8 cellular contexts compared by ENCODE assay signal in genomic region chr5:442335-443238, GRCh38. TPM values are rescaled to one million over a fixed set of nuclear protein-coding genes. Genes with fewer than 3 reads are reported as not detected.
A peak's percentile ranks its signal among the peaks of the same experiment; 100 is the strongest.
DNase-seq lines count a peak whose midpoint lies in the region; TF ChIP-seq lines count a peak whose summit lies in the region.

Gene EXOC3 (plus strand): TSS chr5:443176. CDS start chr5:446206, 3,030 bp downstream.

- H3K4me1 Mint-ChIP-seq in activated naive CD4-positive, alpha-beta T cell treated with anti-CD3 and anti-CD28 coated beads, Interleukin-2, amount 10 ng/mL, durations not matched to agents 7 days and 5 days: peaks cover 44% of the 10 kb centered on the region

- no peaks in the 10 kb centered on the region for H3K27me3 Mint-ChIP-seq in activated naive CD4-positive, alpha-beta T cell treated with anti-CD3 and anti-CD28 coated beads, Interleukin-2, amount 10 ng/mL, durations not matched to agents 7 days and 5 days

- H3K4me1 ChIP-seq in GM23248 (ENCODE audit: insufficient read depth) (peaks cover 9% of the 10 kb centered on the region), osteoblast (ENCODE audit: insufficient read depth, low read length) (peaks cover 17% of the 10 kb centered on the region)

- H3K27me3 ChIP-seq in GM23248 (replicated peaks; ENCODE audit: insufficient read depth) (no peaks in the 10 kb centered on the region), osteoblast (ENCODE audit: insufficient read depth, low read length) (no peaks in the 10 kb centered on the region)

- H2AFZ ChIP-seq in GM23248 (peak within 1 kb of the TSS; percentile 67), osteoblast (ENCODE audit: low read length) (peak within 1 kb of the TSS; percentile 85)

- H3K36me3 ChIP-seq in GM23248 (ENCODE audit: low read depth) (peaks cover 1% of the 10 kb centered on the region; the same call in 1 of the 2 replicates), SK-N-MC (ENCODE audit: insufficient read depth, low read length) (peaks cover 15% of the 10 kb centered on the region), osteoblast (ENCODE audit: insufficient read depth, low read length) (peaks cover 13% of the 10 kb centered on the region)

- H3K9me3 ChIP-seq in GM23248 (ENCODE audit: low read depth): no peaks in the 10 kb centered on the region
- no peaks in the 10 kb centered on the region for H3K9me3 ChIP-seq in SK-N-MC (ENCODE audit: low read depth, low read length)
- H3K9me3 ChIP-seq in osteoblast (ENCODE audit: low read depth, low read length): no peaks in the 10 kb centered on the region

- H3K4me3 Mint-ChIP-seq in activated naive CD4-positive, alpha-beta T cell treated with anti-CD3 and anti-CD28 coated beads, Interleukin-2, amount 10 ng/mL, durations not matched to agents 7 days and 5 days: peak within 1 kb of the TSS; percentile 98

- peaks cover 27% of the 10 kb centered on the region for H3K36me3 Mint-ChIP-seq in activated naive CD4-positive, alpha-beta T cell treated with anti-CD3 and anti-CD28 coated beads, Interleukin-2, amount 10 ng/mL, durations not matched to agents 7 days and 5 days

- H3K4me3 ChIP-seq in GM23248 (peak within 1 kb of the TSS; percentile 82), SK-N-MC (peak within 1 kb of the TSS; percentile 99), osteoblast (ENCODE audit: insufficient read depth, low read length) (peak within 1 kb of the TSS; percentile 96)

- H3K9ac ChIP-seq in GM23248 (peak within 1 kb of the TSS; percentile 84), SK-N-MC (ENCODE audit: insufficient read length) (peak within 1 kb of the TSS; percentile 93)

- H4K20me1 ChIP-seq in GM23248 (ENCODE audit: insufficient read depth) (no peaks in the 10 kb centered on the region), osteoblast (ENCODE audit: insufficient read depth, low read length) (peaks cover 24% of the 10 kb centered on the region)

- H3K27ac Mint-ChIP-seq in activated naive CD4-positive, alpha-beta T cell treated with anti-CD3 and anti-CD28 coated beads, Interleukin-2, amount 10 ng/mL, durations not matched to agents 7 days and 5 days: peak within 1 kb of the TSS; percentile 93

- in situ Hi-C loops in GM23248 (cut with MboI): no loop called here

- peaks cover 10% of the 10 kb centered on the region; the same call in 1 of the 2 replicates for H3F3A ChIP-seq in GM23248 (ENCODE audit: insufficient read depth)

- peak; percentile 83 for DNase-seq in ELR (ENCODE audit: low read depth)
- peak; percentile 89 for DNase-seq in GM23248
- DNase-seq in Kasumi-1 (lab: John Stamatoyannopoulos, UW): peak; percentile 47 to 48
- no peak for DNase-seq in SK-N-MC (ENCODE audit: low read depth, low spot score)
- peak; percentile 81 for DNase-seq in activated naive CD4-positive, alpha-beta T cell treated with anti-CD3 and anti-CD28 coated beads, Interleukin-2, amount 10 ng/mL, durations not matched to agents 7 days and 5 days
- DNase-seq in globus pallidus (ENCODE audit: low spot score): peak; percentile 56
- DNase-seq in osteoblast (ENCODE audit: insufficient read length, low spot score, missing footprints): peak; percentile 99

- CTCF ChIA-PET in activated naive CD4-positive, alpha-beta T cell treated with anti-CD3 and anti-CD28 coated beads, Interleukin-2, amount 10 ng/mL, durations not matched to agents 7 days and 5 days (lab: Charles Lee): no interaction called here

- H3K4me2 ChIP-seq in GM23248 (ENCODE audit: unreplicated experiment): peak within 1 kb of the TSS; percentile 96
- peak within 1 kb of the TSS; percentile 100 for H3K4me2 ChIP-seq in osteoblast (ENCODE audit: insufficient read depth, low read length)

- 2 to 3% methylated on average over 51 to 62 of the region's 73 CpGs for WGBS in GM23248 (ENCODE audit: low coverage in 1 of 2, low lambda C conversion rate in 2 of 2, missing lambda C conversion rate in 2 of 2), 2 experiments

- no peaks in the 10 kb centered on the region for H3K9me3 Mint-ChIP-seq in activated naive CD4-positive, alpha-beta T cell treated with anti-CD3 and anti-CD28 coated beads, Interleukin-2, amount 10 ng/mL, durations not matched to agents 7 days and 5 days

- H3K79me2 ChIP-seq in GM23248 (ENCODE audit: insufficient read depth) (peaks cover 45% of the 10 kb centered on the region), osteoblast (ENCODE audit: insufficient read depth, low read length) (peaks cover 32% of the 10 kb centered on the region)

- no peaks in the 10 kb centered on the region for H3K9me2 ChIP-seq in GM23248 (ENCODE audit: insufficient read depth)

- H3K27ac ChIP-seq in GM23248 (peak within 1 kb of the TSS; percentile 54), SK-N-MC (peak within 1 kb of the TSS; percentile 63; the same call in 1 of the 2 replicates), osteoblast (ENCODE audit: low read depth, low read length) (peak within 1 kb of the TSS; percentile 86), temporal lobe (ENCODE audit: low read depth, low read length) (peak within 1 kb of the TSS; percentile 63)

- no peak for TF ChIP-seq CTCF in osteoblast (IDR thresholded peaks at IDR 0.05; ENCODE audit: extremely low read depth, low read depth, low read length)

RNA-seq across cellular contexts. Expression of gene EXOC3, which starts in this region (rescaled TPM):
- 32.4 and 39.9 TPM in 2 replicates for total RNA-seq in GM23248 (2014; rRNA removed; shearing (Covaris generic))
- 40.9 and 43.0 TPM in 2 replicates for polyA plus RNA-seq in GM23248 (2016; fragmentation: Nextera tagmentation; extraction: Ambion mirVana)
- 39.8 and 49.2 TPM in 2 replicates for total RNA-seq in osteoblast
- total RNA-seq in temporal lobe: 25.1 TPM
